Comparison of ENCODE assay signal across 23 cellular contexts in genomic region chr1:119040906-119041305, GRCh38. TPM values are rescaled to one million over a fixed set of nuclear protein-coding genes. Genes with fewer than 3 reads are reported as not detected.
DNase-seq lines count a peak whose midpoint lies in the region; ATAC-seq, FAIRE-seq and TF ChIP-seq lines count a peak whose summit lies in the region.
"Had no signal": no experiment of that assay in that cellular context is flagged by ENCODE, and none has a peak within 500 bp of the region (broad histone marks: within the 10 kb centered on the region; RNA-seq: fewer than 3 reads in every experiment).

No MANE protein-coding gene starts in this region.

- FAIRE-seq in HTR-8/SVneo (lab: Jason Lieb, UNC), result no peak
- FAIRE-seq: frontal cortex, GM12891 had no signal

- DNase-seq in AG04450 (ENCODE audit: low read depth, low spot score) (peak; percentile 11), HCEC 1CT (peak; percentile 47), fibroblast of mammary gland (ENCODE audit: low read depth) (peak; percentile 84), myocyte (ENCODE audit: low read depth) (peak; percentile 64), HTR-8/SVneo (ENCODE audit: insufficient read length, low spot score) (no peak), NOMO-1 treated with dmso at 0.1 percent for 144 hours (lab: John Stamatoyannopoulos, UW; ENCODE audit: unreplicated experiment) (no peak), GM10248 (ENCODE audit: extremely low spot score) (no peak)
- DNase-seq: ACHN; activated CD4-positive, alpha-beta T cell treated with anti-CD3 and anti-CD28 coated beads for 1 hour; activated CD8-positive, alpha-beta memory T cell treated with anti-CD3 and anti-CD28 coated beads, Interleukin-2, amount 10 ng/mL, durations not matched to agents 7 days and 5 days; effector memory CD8-positive, alpha-beta T cell; MV-4-11; naive thymus-derived CD8-positive, alpha-beta T cell; NCI-H2081; NCI-H526 treated with DMSO at 0.1 percent for 48 hours; T-helper 9 cell had no signal

- no peak overlapping the region for H3K27ac ChIP-seq in AG04450 (ENCODE audit: low read depth, low read length)
- H3K27ac ChIP-seq: vagina had no signal

- H3K27me3 ChIP-seq in AG04450 (ENCODE audit: control insufficient read depth, insufficient read depth, low read length), result no peaks in the 10 kb centered on the region
- H3K27me3 ChIP-seq: vagina had no signal

- TF ChIP-seq CTCF in AG04450 (IDR thresholded peaks at IDR 0.05; ENCODE audit: low read depth, low read length), result no peak
- TF ChIP-seq CTCF in fibroblast of mammary gland (conservative IDR thresholded peaks at IDR 0.05; ENCODE audit: control insufficient read depth, insufficient read depth, low read depth, low read length), result no peak
- no peak for TF ChIP-seq CTCF in GM10248 (IDR thresholded peaks at IDR 0.05; ENCODE audit: control extremely low read depth, extremely low read depth, low read depth, missing control alignments)

- CTCF ChIA-PET in AG04450 (lab: Charles Lee) (interaction anchor here (1.4 to 1.8 kb wide), 2 partner anchors 33 to 234 kb away, joined by 5 to 9 read pairs; no protein-coding TSS in a partner anchor), GM10248 (lab: Yijun Ruan, JAX) (interaction anchor here (2.0 kb wide), 1 partner anchor 13 kb away, joined by 7 read pairs; no protein-coding TSS in a partner anchor)

- ATAC-seq in HG02678 (IDR thresholded peaks at IDR 0.05; ENCODE audit: unreplicated experiment), result no peak
- ATAC-seq: activated CD8-positive, alpha-beta memory T cell treated with anti-CD3 and anti-CD28 coated beads, Interleukin-2, amount 10 ng/mL, durations not matched to agents 7 days and 5 days; effector memory CD8-positive, alpha-beta T cell; GM23338; naive thymus-derived CD8-positive, alpha-beta T cell had no signal

- no peak overlapping the region for H3K4me3 ChIP-seq in AG04450 (ENCODE audit: low read depth, low read length)
- no peak overlapping the region for H3K4me3 ChIP-seq in fibroblast of mammary gland (ENCODE audit: control insufficient read depth, low read depth, low read length)
- H3K4me3 ChIP-seq: GM23338, vagina had no signal

- POLR2A ChIA-PET in AG04450 (lab: Yijun Ruan, JAX), result no interaction called here
- POLR2A ChIA-PET in GM10248 (lab: Yijun Ruan, JAX), result no interaction called here

- no peaks in the 10 kb centered on the region for H3K9me3 ChIP-seq in AG04450 (ENCODE audit: control insufficient read depth, insufficient read depth, low read length)
- H3K9me3 ChIP-seq: vagina had no signal

RNA-seq across cellular contexts. Expression of gene TBX15, which starts 52.8 kb away (rescaled TPM):
- polyA plus RNA-seq in AG04450 (2011; rRNA removed), result not detected in 2 replicates
- polyA minus RNA-seq in AG04450 (2011; rRNA and poly(A)+ RNA removed), result not detected in 2 replicates
- total RNA-seq in myocyte, result 44.7 and 48.4 TPM in 2 replicates
- 18.1 TPM for polyA plus RNA-seq in myocyte (2012)
- total RNA-seq: activated CD8-positive, alpha-beta memory T cell treated with anti-CD3 and anti-CD28 coated beads, Interleukin-2, amount 10 ng/mL, durations not matched to agents 7 days and 5 days; naive thymus-derived CD8-positive, alpha-beta T cell; pulmonary artery endothelial cell had no signal
- polyA plus RNA-seq: GM23338; IgD-negative memory B cell; naive thymus-derived CD8-positive, alpha-beta T cell had no signal

Comparison
In these comparisons a context has a peak if more than half of its experiments do, and no peak if none do; other contexts are left out.
1. DNase-seq: peak in AG04450 (single experiment), HCEC 1CT (single experiment), fibroblast of mammary gland (single experiment) and myocyte (single experiment); none in HTR-8/SVneo (single experiment), NOMO-1 treated with dmso at 0.1 percent for 144 hours (single experiment) and GM10248 (single experiment).